ENCODE assay signal across 8 cellular contexts in genomic region chr4:139014391-139015268, GRCh38. TPM values are rescaled to one million over a fixed set of nuclear protein-coding genes. Genes with fewer than 3 reads are reported as not detected.
DNase-seq lines count a peak whose midpoint lies in the region; ATAC-seq and TF ChIP-seq lines count a peak whose summit lies in the region.

No MANE protein-coding gene starts in this region.

- no peak for TF ChIP-seq POLR2A in body of pancreas (IDR thresholded peaks at IDR 0.05)

- H3K27me3 ChIP-seq in OCI-LY1 (ENCODE audit: insufficient read depth, low read length), result 0 out of 2 replicates have a peak, but pooled peaks cover 3% of the 10 kb centered on the region
- H3K27me3 ChIP-seq in body of pancreas, result no peaks in the 10 kb centered on the region

- peak in 2 of 3 experiments; percentile 1 to 10 for DNase-seq in stimulated activated CD4-positive, alpha-beta T cell treated with anti-CD3 and anti-CD28 coated beads, TNF-alpha, amount 100 ng/mL, for 24 hours (ENCODE audit: low read depth in 3 of 3)
- no peak for DNase-seq in stimulated activated CD4-positive, alpha-beta T cell treated with anti-CD3 and anti-CD28 coated beads, Interleukin-2, amount 100 ng/mL, for 24 hours
- peak; percentile 15 to 37 (median 28) for DNase-seq in body of pancreas
- DNase-seq in iPS-NIHi7 (ENCODE audit: extremely low spot score), result peak; percentile 63
- DNase-seq in stimulated activated CD4-positive, alpha-beta T cell treated with anti-CD3 and anti-CD28 coated beads, TNF-alpha, amount 100 ng/mL, for 4 hours (ENCODE audit: low read depth in 3 of 3), result peak in 2 of 3 experiments; percentile 2 to 11
- no peak for DNase-seq in NCI-H1105 treated with DMSO at 0.1 percent for 48 hours (lab: John Stamatoyannopoulos, UW)

- no peaks in the 10 kb centered on the region for H3F3A ChIP-seq in OCI-LY1 (ENCODE audit: insufficient read depth, low read length)

- peaks cover 6% of the 10 kb centered on the region; the same call in 1 of the 2 replicates for H3K36me3 ChIP-seq in OCI-LY1 (ENCODE audit: insufficient read depth, low read length)
- no peaks in the 10 kb centered on the region for H3K36me3 ChIP-seq in body of pancreas (replicated peaks in 1 of 2; ENCODE audit: insufficient read depth in 1 of 2, low read depth in 2 of 2)

- peak overlapping the region; percentile 93 for H3K9ac ChIP-seq in OCI-LY1 (ENCODE audit: low read length)

- no peaks in the 10 kb centered on the region for H4K20me1 ChIP-seq in OCI-LY1 (ENCODE audit: insufficient read depth, low read length)

- peak overlapping the region; percentile 72 for H3K4me2 ChIP-seq in OCI-LY1 (ENCODE audit: low read length)

- WGBS in body of pancreas, 2 donors, result 43 to 48% methylated on average over 9 of the region's 9 CpGs

- no peak for TF ChIP-seq CTCF in OCI-LY1 (IDR thresholded peaks at IDR 0.05; ENCODE audit: low read length)
- TF ChIP-seq CTCF in body of pancreas (IDR thresholded peaks at IDR 0.05), result no peak

- intact Hi-C loops in body of pancreas (cut with DNase I), result no loop called here

- H3K9me3 ChIP-seq in OCI-LY1 (ENCODE audit: low read length) (no peaks in the 10 kb centered on the region), body of pancreas (no peaks in the 10 kb centered on the region)

- H2AFZ ChIP-seq in OCI-LY1 (ENCODE audit: low read length), result 0 out of 2 replicates have a peak overlapping the region, but pooled peaks have one; percentile 8

- H3K27ac ChIP-seq in OCI-LY1 (ENCODE audit: low read depth, low read length, poor library complexity, severe bottlenecking), result peak overlapping the region; percentile 75
- peak overlapping the region; percentile 91 to 96 (median 92) for H3K27ac ChIP-seq in body of pancreas

- peak; percentile 0 for ATAC-seq in HG02610 (IDR thresholded peaks at IDR 0.05; ENCODE audit: unreplicated experiment)
- peak; percentile 36 for ATAC-seq in body of pancreas

- H3K4me1 ChIP-seq in OCI-LY1 (ENCODE audit: insufficient read depth, low read length, severe bottlenecking) (peaks cover 37% of the 10 kb centered on the region), body of pancreas (peaks cover 36% of the 10 kb centered on the region)

- H3K9me2 ChIP-seq in OCI-LY1 (ENCODE audit: low read depth, low read length), result no peaks in the 10 kb centered on the region

- peaks cover 34% of the 10 kb centered on the region for H3K79me2 ChIP-seq in OCI-LY1 (ENCODE audit: insufficient read depth, low read length)

- H3K4me3 ChIP-seq in OCI-LY1 (ENCODE audit: low read depth, low read length, poor library complexity, severe bottlenecking) (peak overlapping the region; percentile 91), body of pancreas (no peak overlapping the region)

RNA-seq across cellular contexts. Expression of gene NOCT, which starts 1.0 kb away (rescaled TPM):
- 10 to 100 TPM in 1 of 2 donors, 1 to 10 TPM in 1; 5.7 to 11.9 TPM for total RNA-seq in body of pancreas

Comparison
In these comparisons a context has a peak if more than half of its experiments do, and no peak if none do; other contexts are left out.
1. DNase-seq: peak in stimulated activated CD4-positive, alpha-beta T cell treated with anti-CD3 and anti-CD28 coated beads, TNF-alpha, amount 100 ng/mL, for 24 hours (2 of 3), body of pancreas (4 of 4), iPS-NIHi7 (single experiment) and stimulated activated CD4-positive, alpha-beta T cell treated with anti-CD3 and anti-CD28 coated beads, TNF-alpha, amount 100 ng/mL, for 4 hours (2 of 3); none in stimulated activated CD4-positive, alpha-beta T cell treated with anti-CD3 and anti-CD28 coated beads, Interleukin-2, amount 100 ng/mL, for 24 hours (0 of 2) and NCI-H1105 treated with DMSO at 0.1 percent for 48 hours (single experiment).